Comparison of ENCODE assay signal across 20 cellular contexts in genomic region chr11:82842019-82842418, GRCh38. TPM values are rescaled to one million over a fixed set of nuclear protein-coding genes. Genes with fewer than 3 reads are reported as not detected.
DNase-seq lines count a peak whose midpoint lies in the region; ATAC-seq, FAIRE-seq and TF ChIP-seq lines count a peak whose summit lies in the region.
"Had no signal": no experiment of that assay in that cellular context is flagged by ENCODE, and none has a peak within 500 bp of the region (broad histone marks: within the 10 kb centered on the region; RNA-seq: fewer than 3 reads in every experiment).

No MANE protein-coding gene starts in this region.

- in situ Hi-C loops in gastrocnemius medialis (cut with MboI; ENCODE audit: low sequenced_read_pairs in 4 of 4): no loop called here

- DNase-seq in SJCRH30 (peak; percentile 17 to 45), frontal cortex (ENCODE audit: low spot score in 2 of 2) (peak; percentile 16 to 24), mesenchymal stem cell (no peak), gastrocnemius medialis (peak in 1 of 2 donors; percentile 43), AG08396 (ENCODE audit: low spot score) (no peak), MV-4-11 (lab: John Stamatoyannopoulos, UW) (no peak), NCI-H2029 treated with DMSO at 0.1 percent for 48 hours (lab: John Stamatoyannopoulos, UW) (no peak)
- DNase-seq in stimulated activated CD8-positive, alpha-beta memory T cell treated with anti-CD3 and anti-CD28 coated beads, Interleukin-4, amount 100 ng/mL, for 48 hours: no peak
- DNase-seq: activated CD4-positive, CD25-positive, alpha-beta regulatory T cell treated with anti-CD3 and anti-CD28 coated beads, Interleukin-2, amount 50 U/mL, for 72 hours; activated naive CD8-positive, alpha-beta T cell treated with anti-CD3 and anti-CD28 coated beads for 36 hours; CD8-positive, alpha-beta T cell; DMS53; MG63; NCI-H1436 treated with DMSO at 0.1 percent for 48 hours; OCI-M1; spleen had no signal

- no peak overlapping the region for H3K4ac ChIP-seq in mesenchymal stem cell (ENCODE audit: low read depth in 1 of 2, low read length in 2 of 2)

- peak; percentile 77 to 91 for ATAC-seq in gastrocnemius medialis
- ATAC-seq: activated T-helper 17 cell treated with anti-CD3 and anti-CD28 coated beads, Interleukin-2, amount 50 U/mL, for 72 hours; CD8-positive, alpha-beta T cell had no signal

- H3K9ac ChIP-seq in mesenchymal stem cell (ENCODE audit: low read length): no peak overlapping the region
- H3K9ac ChIP-seq: parathyroid adenoma had no signal

- intact Hi-C loops in gastrocnemius medialis (cut with DNase I; ENCODE audit: low total_unique reads): no loop called here

- no peak for TF ChIP-seq CTCF in gastrocnemius medialis (IDR thresholded peaks at IDR 0.05 in 4 of 5, conservative IDR thresholded peaks at IDR 0.05 in 1 of 5)

- H3K4me2 ChIP-seq in mesenchymal stem cell (ENCODE audit: low read length, poor library complexity, severe bottlenecking): no peak overlapping the region

- H3K14ac ChIP-seq in mesenchymal stem cell (ENCODE audit: low read length in 2 of 2): no peak overlapping the region

- H4K91ac ChIP-seq in mesenchymal stem cell (ENCODE audit: low read length): no peak overlapping the region

- H3K27me3 ChIP-seq in SJCRH30 (no peaks in the 10 kb centered on the region), mesenchymal stem cell (ENCODE audit: control insufficient read depth in 1 of 2, insufficient read depth in 1 of 2, low read length in 2 of 2) (no peaks in the 10 kb centered on the region), gastrocnemius medialis (no peaks in the 10 kb centered on the region)
- H3K27me3 ChIP-seq: MG63, SJSA1, spleen had no signal

- H3K18ac ChIP-seq in mesenchymal stem cell (ENCODE audit: low read depth in 1 of 2, low read length in 2 of 2): no peak overlapping the region

- H2AFZ ChIP-seq in mesenchymal stem cell (ENCODE audit: low read depth, low read length): peak overlapping the region; percentile 46
- H2AFZ ChIP-seq: parathyroid adenoma had no signal

- no peak overlapping the region for H2BK15ac ChIP-seq in mesenchymal stem cell (ENCODE audit: low read depth, poor library complexity, severe bottlenecking)

- no peak overlapping the region for H2BK120ac ChIP-seq in mesenchymal stem cell (ENCODE audit: low read depth, low read length)

- WGBS in mesenchymal stem cell: 92% methylated on average over 2 of the region's 2 CpGs

- H4K8ac ChIP-seq in mesenchymal stem cell (ENCODE audit: low read length): no peak overlapping the region

- H3K27ac ChIP-seq in SJCRH30 (no peak overlapping the region), mesenchymal stem cell (ENCODE audit: low read length, poor library complexity, severe bottlenecking) (no peak overlapping the region), gastrocnemius medialis (peak overlapping the region; percentile 14 to 64 (median 44))
- H3K27ac ChIP-seq: parathyroid adenoma, SJSA1, spleen had no signal

- TF ChIP-seq POLR2A in gastrocnemius medialis (IDR thresholded peaks at IDR 0.05): no peak

- no peak overlapping the region for H3K23ac ChIP-seq in mesenchymal stem cell (ENCODE audit: low read length in 2 of 2)

- no peak for FAIRE-seq in frontal cortex (lab: Jason Lieb, UNC)
- FAIRE-seq: GM12891 had no signal

- H2BK5ac ChIP-seq in mesenchymal stem cell (ENCODE audit: low read depth, low read length, poor library complexity, severe bottlenecking): no peak overlapping the region

- no peaks in the 10 kb centered on the region for H3K9me3 ChIP-seq in SJCRH30 (replicated peaks)
- H3K9me3 ChIP-seq in mesenchymal stem cell (ENCODE audit: control insufficient read depth, low read length): no peaks in the 10 kb centered on the region
- H3K9me3 ChIP-seq in gastrocnemius medialis: no peaks in the 10 kb centered on the region
- H3K9me3 ChIP-seq: MG63, SJSA1, spleen had no signal

- H3K36me3 ChIP-seq in SJCRH30 (peaks cover 11% of the 10 kb centered on the region; the same call in 1 of the 2 replicates), mesenchymal stem cell (ENCODE audit: control insufficient read depth in 1 of 2, insufficient read depth in 2 of 2, low read depth in 1 of 2, low read length in 2 of 2) (peaks cover 0 to 19% of the 10 kb centered on the region in 2 experiments), gastrocnemius medialis (peaks cover 0 to 5% of the 10 kb centered on the region in 2 donors)
- H3K36me3 ChIP-seq: SJSA1 had no signal

- H2AK5ac ChIP-seq in mesenchymal stem cell (ENCODE audit: low read length, severe bottlenecking): no peak overlapping the region

- no peak overlapping the region for H2BK12ac ChIP-seq in mesenchymal stem cell (ENCODE audit: low read length in 2 of 2)

- H3K4me1 ChIP-seq in SJCRH30 (no peaks in the 10 kb centered on the region), mesenchymal stem cell (ENCODE audit: control insufficient read depth, insufficient read depth, low read depth, low read length) (no peaks in the 10 kb centered on the region), gastrocnemius medialis (peaks cover 0 to 22% of the 10 kb centered on the region in 2 donors)
- H3K4me1 ChIP-seq: parathyroid adenoma, spleen had no signal

- no peaks in the 10 kb centered on the region for H3K79me1 ChIP-seq in mesenchymal stem cell (replicated peaks; ENCODE audit: low read length, poor library complexity, severe bottlenecking)

- H3K4me3 ChIP-seq in SJCRH30 (no peak overlapping the region), mesenchymal stem cell (ENCODE audit: insufficient read depth in 1 of 2, low read depth in 1 of 2, low read length in 2 of 2) (no peak overlapping the region), gastrocnemius medialis (no peak overlapping the region)
- H3K4me3 ChIP-seq: MG63, SJSA1, spleen had no signal

RNA-seq across cellular contexts. Expression of gene PRCP, which starts 58.2 kb away (rescaled TPM):
- 65.8 and 72.1 TPM in 2 replicates for total RNA-seq in SJCRH30 (2014; rRNA removed; shearing (Covaris generic))
- total RNA-seq in frontal cortex (28.1 TPM), gastrocnemius medialis (10 to 100 TPM in 2 of 4 donors, 1 to 10 TPM in 2; 7.1 to 17.8 (median 9.5) TPM)
- 68.1 TPM for polyA plus RNA-seq in mesenchymal stem cell (2013, experiment 1 of 2)
- 71.3 TPM for polyA plus RNA-seq in mesenchymal stem cell (2013, experiment 2 of 2)

RNA-seq across cellular contexts. Expression of gene DDIAS, which starts 59.5 kb away (rescaled TPM):
- total RNA-seq in SJCRH30 (2014; rRNA removed; shearing (Covaris generic)): 56.7 and 58.7 TPM in 2 replicates
- total RNA-seq in frontal cortex (1.6 TPM), gastrocnemius medialis (1 to 10 TPM in 3 of 4 donors, under 1 TPM in 1; 0.67 to 2.1 (median 1.1) TPM)
- 1.3 TPM for polyA plus RNA-seq in mesenchymal stem cell (2013, experiment 1 of 2)
- 1.2 TPM for polyA plus RNA-seq in mesenchymal stem cell (2013, experiment 2 of 2)

Comparison
In these comparisons a context has a peak if more than half of its experiments do, and no peak if none do; other contexts are left out.
1. DNase-seq: peak in SJCRH30 (2 of 2) and frontal cortex (2 of 2); none in mesenchymal stem cell (single experiment), stimulated activated CD8-positive, alpha-beta memory T cell treated with anti-CD3 and anti-CD28 coated beads, Interleukin-4, amount 100 ng/mL, for 48 hours (single experiment), AG08396 (single experiment), MV-4-11 (single experiment) and NCI-H2029 treated with DMSO at 0.1 percent for 48 hours (single experiment).
2. H3K27ac ChIP-seq: peak in gastrocnemius medialis (4 of 4); none in SJCRH30 (single experiment) and mesenchymal stem cell (single experiment).
3. RNA of gene DDIAS, which starts 59.5 kb away (total RNA-seq): 56.7 to 58.7 TPM in SJCRH30; 1.6 TPM in frontal cortex (single experiment) and 0.67 to 2.1 TPM in gastrocnemius medialis; every median in the first group is over 10 times any median in the second.